ENCODE assay signal across 7 cellular contexts in the genomic region with DNA sequence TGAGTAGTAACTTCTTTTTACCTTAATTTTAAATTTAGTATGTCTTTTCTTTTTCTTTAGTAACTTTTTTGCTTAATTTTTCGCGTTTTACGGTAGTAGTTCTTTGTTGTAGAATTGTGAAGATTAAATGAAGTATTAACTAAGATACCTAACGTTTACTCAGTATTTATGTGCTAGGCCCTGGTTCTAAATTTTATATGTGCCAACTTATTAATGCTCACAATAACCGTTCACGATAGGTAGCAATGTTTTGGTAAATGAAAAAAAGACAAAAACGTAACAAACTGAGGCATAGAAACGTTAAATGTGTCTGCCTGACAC. TPM values are rescaled to one million over a fixed set of nuclear protein-coding genes. Genes with fewer than 3 reads are reported as not detected.
A peak's percentile ranks its signal among the peaks of the same experiment; 100 is the strongest.
DNase-seq lines count a peak whose midpoint lies in the region; ATAC-seq and TF ChIP-seq lines count a peak whose summit lies in the region.

No MANE protein-coding gene starts in this region.

- no peak for TF ChIP-seq CTCF in HEK293 (tag by site-specific recombination; IDR thresholded peaks at IDR 0.05)

- H3K4me1 Mint-ChIP-seq in activated CD8-positive, alpha-beta T cell treated with anti-CD3 and anti-CD28 coated beads, Interleukin-2, amount 10 ng/mL, durations not matched to agents 7 days and 5 days (ENCODE audit: low read depth) = peaks cover 25% of the 10 kb centered on the region
- peaks cover 16% of the 10 kb centered on the region for H3K4me1 Mint-ChIP-seq in stimulated activated effector memory CD8-positive, alpha-beta T cell treated with anti-CD3 and anti-CD28 coated beads, Interleukin-12 subunit alpha, Interleukin-12 subunit beta, amount 100 ng/mL, for 72 hours

- peaks cover 30% of the 10 kb centered on the region for H3K36me3 Mint-ChIP-seq in activated CD8-positive, alpha-beta T cell treated with anti-CD3 and anti-CD28 coated beads, Interleukin-2, amount 10 ng/mL, durations not matched to agents 7 days and 5 days (ENCODE audit: low read depth)
- peaks cover 53% of the 10 kb centered on the region for H3K36me3 Mint-ChIP-seq in stimulated activated effector memory CD8-positive, alpha-beta T cell treated with anti-CD3 and anti-CD28 coated beads, Interleukin-12 subunit alpha, Interleukin-12 subunit beta, amount 100 ng/mL, for 72 hours

- DNase-seq in activated CD8-positive, alpha-beta T cell treated with anti-CD3 and anti-CD28 coated beads, Interleukin-2, amount 10 ng/mL, durations not matched to agents 7 days and 5 days = no peak
- DNase-seq in stimulated activated effector memory CD8-positive, alpha-beta T cell treated with anti-CD3 and anti-CD28 coated beads, Interleukin-12 subunit alpha, Interleukin-12 subunit beta, amount 100 ng/mL, for 72 hours (ENCODE audit: low spot score in 2 of 2) = no peak
- DNase-seq in epidermal melanocyte (ENCODE audit: insufficient read length, low spot score) (no peak), HPDE6-E6E7 (ENCODE audit: extremely low spot score) (no peak), D341Med (ENCODE audit: low spot score) (no peak)

- H3K9ac ChIP-seq in iPS-15b (ENCODE audit: low read depth, low read length) = peak overlapping the region; percentile 97

- H3K9me3 Mint-ChIP-seq in activated CD8-positive, alpha-beta T cell treated with anti-CD3 and anti-CD28 coated beads, Interleukin-2, amount 10 ng/mL, durations not matched to agents 7 days and 5 days (ENCODE audit: insufficient read depth) = no peaks in the 10 kb centered on the region
- no peaks in the 10 kb centered on the region for H3K9me3 Mint-ChIP-seq in stimulated activated effector memory CD8-positive, alpha-beta T cell treated with anti-CD3 and anti-CD28 coated beads, Interleukin-12 subunit alpha, Interleukin-12 subunit beta, amount 100 ng/mL, for 72 hours

- no peaks in the 10 kb centered on the region for H3K9me3 ChIP-seq in HEK293 (ENCODE audit: control insufficient read depth, insufficient read depth, low read depth, low read length)
- no peaks in the 10 kb centered on the region for H3K9me3 ChIP-seq in iPS-15b (ENCODE audit: control insufficient read depth, insufficient read depth, low read length)

- H3K27me3 ChIP-seq in iPS-15b (ENCODE audit: control insufficient read depth, insufficient read depth, low read length) = no peaks in the 10 kb centered on the region

- H3K4me1 ChIP-seq in HEK293 (ENCODE audit: control insufficient read depth, insufficient read depth, low read length) (peaks cover 5% of the 10 kb centered on the region; the same call in 1 of the 2 replicates), iPS-15b (ENCODE audit: control insufficient read depth, insufficient read depth, low read length) (peaks cover 5% of the 10 kb centered on the region)

- H3K27ac ChIP-seq in HEK293 (ENCODE audit: extremely low read depth, low read depth, low read length) = peak overlapping the region; percentile 81

- H3K4me3 ChIP-seq in HEK293 (ENCODE audit: low read depth, low read length) (peak overlapping the region; percentile 97), iPS-15b (ENCODE audit: low read depth, low read length) (peak overlapping the region; percentile 98)

- no peak for ATAC-seq in activated CD8-positive, alpha-beta T cell treated with anti-CD3 and anti-CD28 coated beads, Interleukin-2, amount 10 ng/mL, durations not matched to agents 7 days and 5 days
- ATAC-seq in stimulated activated effector memory CD8-positive, alpha-beta T cell treated with anti-CD3 and anti-CD28 coated beads, Interleukin-12 subunit alpha, Interleukin-12 subunit beta, amount 100 ng/mL, for 72 hours = no peak

- peak overlapping the region; percentile 98 for H3K27ac Mint-ChIP-seq in activated CD8-positive, alpha-beta T cell treated with anti-CD3 and anti-CD28 coated beads, Interleukin-2, amount 10 ng/mL, durations not matched to agents 7 days and 5 days
- peak overlapping the region; percentile 96 for H3K27ac Mint-ChIP-seq in stimulated activated effector memory CD8-positive, alpha-beta T cell treated with anti-CD3 and anti-CD28 coated beads, Interleukin-12 subunit alpha, Interleukin-12 subunit beta, amount 100 ng/mL, for 72 hours

- H3K4me3 Mint-ChIP-seq in activated CD8-positive, alpha-beta T cell treated with anti-CD3 and anti-CD28 coated beads, Interleukin-2, amount 10 ng/mL, durations not matched to agents 7 days and 5 days = peak overlapping the region; percentile 97
- H3K4me3 Mint-ChIP-seq in stimulated activated effector memory CD8-positive, alpha-beta T cell treated with anti-CD3 and anti-CD28 coated beads, Interleukin-12 subunit alpha, Interleukin-12 subunit beta, amount 100 ng/mL, for 72 hours = peak overlapping the region; percentile 91

- POLR2A ChIA-PET in HEK293 (lab: Yijun Ruan, JAX) = interaction anchor here (1.2 kb wide), 1 partner anchor 8 kb away, joined by 6 read pairs; no protein-coding TSS in a partner anchor
- POLR2A ChIA-PET in activated CD8-positive, alpha-beta T cell treated with anti-CD3 and anti-CD28 coated beads, Interleukin-2, amount 10 ng/mL, durations not matched to agents 7 days and 5 days (lab: Charles Lee) = interaction anchor here (1.1 kb wide), 1 partner anchor 1861 kb away, joined by 4 read pairs; no protein-coding TSS in a partner anchor

- H3K36me3 ChIP-seq in HEK293 (ENCODE audit: control insufficient read depth in 2 of 2, insufficient read depth in 1 of 2, low read length in 2 of 2) (peaks cover 32 to 39% of the 10 kb centered on the region in 2 experiments), iPS-15b (ENCODE audit: control insufficient read depth, insufficient read depth, low read length) (peaks cover 7% of the 10 kb centered on the region)

- H3K27me3 Mint-ChIP-seq in activated CD8-positive, alpha-beta T cell treated with anti-CD3 and anti-CD28 coated beads, Interleukin-2, amount 10 ng/mL, durations not matched to agents 7 days and 5 days (ENCODE audit: low read depth) = peaks cover 2% of the 10 kb centered on the region

- CTCF ChIA-PET in HEK293 (lab: Yijun Ruan, JAX) = interaction anchor here (1.2 kb wide), 1 partner anchor 9 kb away, joined by 4 read pairs; no protein-coding TSS in a partner anchor
- CTCF ChIA-PET in activated CD8-positive, alpha-beta T cell treated with anti-CD3 and anti-CD28 coated beads, Interleukin-2, amount 10 ng/mL, durations not matched to agents 7 days and 5 days (lab: Charles Lee) = no interaction called here

TF ChIP-seq in HEK293, 187 proteins besides CTCF, POLR2A, EP300 and RAD21:
- TF ChIP-seq ZNF530 (tag by site-specific recombination; IDR thresholded peaks at IDR 0.05; ENCODE audit: low read depth) (no peak), ZNF664 (tag by site-specific recombination; IDR thresholded peaks at IDR 0.05) (0 out of 2 replicates have a peak, but pooled peaks have one; percentile 51), SP7 (tag by site-specific recombination; IDR thresholded peaks at IDR 0.05) (no peak), ZNF341 (tag by site-specific recombination; IDR thresholded peaks at IDR 0.05; ENCODE audit: low read depth) (peak; percentile 51)
TF ChIP-seq in HEK293: peak in this region for 2.

RNA-seq across cellular contexts. Expression of a gene that starts 1.2 kb away (rescaled TPM):
- total RNA-seq in activated CD8-positive, alpha-beta T cell treated with anti-CD3 and anti-CD28 coated beads, Interleukin-2, amount 10 ng/mL, durations not matched to agents 7 days and 5 days = 10 to 100 TPM; 38.2 to 38.9 TPM
